1 cellular context compared by ENCODE assay signal in genomic region chr17:38617967-38618760, GRCh38.
TF ChIP-seq lines count a peak whose summit lies in the region.

No MANE protein-coding gene starts in this region.

TF ChIP-seq in HepG2, 621 proteins besides CTCF, POLR2A, EP300 and RAD21 (continues in another document):
- 0 out of 2 replicates have a peak, but pooled peaks have one; percentile 14 for TF ChIP-seq TP53 (CRISPR knock-in tag; conservative IDR thresholded peaks at IDR 0.05)
- TF ChIP-seq, protein P1, sequence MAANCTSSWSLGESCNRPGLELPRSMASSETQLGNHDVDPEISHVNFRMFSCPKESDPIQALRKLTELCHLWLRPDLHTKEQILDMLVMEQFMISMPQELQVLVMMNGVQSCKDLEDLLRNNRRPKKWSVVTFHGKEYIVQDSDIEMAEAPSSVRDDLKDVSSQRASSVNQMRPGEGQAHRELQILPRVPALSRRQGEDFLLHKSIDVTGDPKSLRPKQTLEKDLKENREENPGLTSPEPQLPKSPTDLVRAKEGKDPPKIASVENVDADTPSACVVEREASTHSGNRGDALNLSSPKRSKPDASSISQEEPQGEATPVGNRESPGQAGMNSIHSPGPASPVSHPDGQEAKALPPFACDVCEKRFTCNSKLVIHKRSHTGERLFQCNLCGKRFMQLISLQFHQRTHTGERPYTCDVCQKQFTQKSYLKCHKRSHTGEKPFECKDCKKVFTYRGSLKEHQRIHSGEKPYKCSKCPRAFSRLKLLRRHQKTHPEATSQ (CRISPR knock-in tag; IDR thresholded peaks at IDR 0.05; ENCODE audit: borderline replicate concordance): no peak
- TF ChIP-seq, protein P2, sequence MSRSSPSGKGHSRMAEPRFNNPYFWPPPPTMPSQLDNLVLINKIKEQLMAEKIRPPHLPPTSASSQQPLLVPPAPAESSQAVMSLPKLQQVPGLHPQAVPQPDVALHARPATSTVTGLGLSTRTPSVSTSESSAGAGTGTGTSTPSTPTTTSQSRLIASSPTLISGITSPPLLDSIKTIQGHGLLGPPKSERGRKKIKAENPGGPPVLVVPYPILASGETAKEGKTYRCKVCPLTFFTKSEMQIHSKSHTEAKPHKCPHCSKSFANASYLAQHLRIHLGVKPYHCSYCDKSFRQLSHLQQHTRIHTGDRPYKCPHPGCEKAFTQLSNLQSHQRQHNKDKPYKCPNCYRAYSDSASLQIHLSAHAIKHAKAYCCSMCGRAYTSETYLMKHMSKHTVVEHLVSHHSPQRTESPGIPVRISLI (CRISPR knock-in tag; IDR thresholded peaks at IDR 0.05; ENCODE audit: borderline replicate concordance): peak; percentile 98
- TF ChIP-seq NKX3-1 (CRISPR knock-in tag; IDR thresholded peaks at IDR 0.05): no peak
- TF ChIP-seq PLRG1 (conservative IDR thresholded peaks at IDR 0.05): no peak
- no peak for TF ChIP-seq SMARCE1 (IDR thresholded peaks at IDR 0.05; ENCODE audit: borderline replicate concordance)
- no peak for TF ChIP-seq ZNF776 (CRISPR knock-in tag; IDR thresholded peaks at IDR 0.05)
- TF ChIP-seq SAFB2 (CRISPR knock-in tag; IDR thresholded peaks at IDR 0.05; ENCODE audit: borderline replicate concordance, low read depth): no peak
- peak; percentile 64; the same call in 1 of the 2 replicates for TF ChIP-seq HOXA3 (CRISPR knock-in tag; IDR thresholded peaks at IDR 0.05)
- TF ChIP-seq TBX2 (CRISPR knock-in tag; IDR thresholded peaks at IDR 0.05; ENCODE audit: borderline replicate concordance): peak; percentile 85; the same call in 1 of the 2 replicates
- no peak for TF ChIP-seq KLF13 (CRISPR knock-in tag; IDR thresholded peaks at IDR 0.05)
- no peak for TF ChIP-seq NFYC (CRISPR knock-in tag; IDR thresholded peaks at IDR 0.05)
- no peak for TF ChIP-seq GATA4 (IDR thresholded peaks at IDR 0.05; ENCODE audit: borderline replicate concordance, low read depth)
- no peak for TF ChIP-seq RARG (CRISPR knock-in tag; IDR thresholded peaks at IDR 0.05; ENCODE audit: low read depth)
- TF ChIP-seq ZFP1 (CRISPR knock-in tag; IDR thresholded peaks at IDR 0.05): 0 out of 2 replicates have a peak, but pooled peaks have one; percentile 27
- TF ChIP-seq ZFP41 (CRISPR knock-in tag; IDR thresholded peaks at IDR 0.05; ENCODE audit: borderline replicate concordance): peak; percentile 84; the same call in 1 of the 2 replicates
- TF ChIP-seq RARA (CRISPR knock-in tag; IDR thresholded peaks at IDR 0.05): peak; percentile 99
- TF ChIP-seq EEA1 (CRISPR knock-in tag; IDR thresholded peaks at IDR 0.05; ENCODE audit: borderline replicate concordance): no peak
- no peak; the same call in none of the 2 replicates for TF ChIP-seq BCL3 (CRISPR knock-in tag; IDR thresholded peaks at IDR 0.05)
- TF ChIP-seq ZNF678 (CRISPR knock-in tag; IDR thresholded peaks at IDR 0.05): no peak
- TF ChIP-seq NFE2L2 (IDR thresholded peaks at IDR 0.05; ENCODE audit: low read length): no peak
- no peak for TF ChIP-seq FIP1L1 (IDR thresholded peaks at IDR 0.05; ENCODE audit: borderline replicate concordance, insufficient read depth, low read depth, low read length)
- TF ChIP-seq ZNF503 (CRISPR knock-in tag; IDR thresholded peaks at IDR 0.05): no peak
- no peak; the same call in 1 of the 2 replicates for TF ChIP-seq FOXC1 (CRISPR knock-in tag; IDR thresholded peaks at IDR 0.05; ENCODE audit: borderline replicate concordance)
- no peak for TF ChIP-seq ZNF343 (CRISPR knock-in tag; IDR thresholded peaks at IDR 0.05)
- TF ChIP-seq ZNF496 (CRISPR knock-in tag; IDR thresholded peaks at IDR 0.05; ENCODE audit: insufficient replicate concordance): no peak
- no peak for TF ChIP-seq ZNF407 (CRISPR knock-in tag; IDR thresholded peaks at IDR 0.05; ENCODE audit: not compliant biosample characterization)
- no peak for TF ChIP-seq AHDC1 (CRISPR knock-in tag; IDR thresholded peaks at IDR 0.05; ENCODE audit: borderline replicate concordance)
- peak; percentile 79; the same call in 1 of the 2 replicates for TF ChIP-seq DPF2 (CRISPR knock-in tag; IDR thresholded peaks at IDR 0.05; ENCODE audit: borderline replicate concordance, low read depth)
- no peak for TF ChIP-seq HNRNPK (IDR thresholded peaks at IDR 0.05; ENCODE audit: low read depth, low read length, poor library complexity, severe bottlenecking)
- TF ChIP-seq ZNF18 (CRISPR knock-in tag; IDR thresholded peaks at IDR 0.05; ENCODE audit: insufficient replicate concordance): no peak
- TF ChIP-seq, protein P3, sequence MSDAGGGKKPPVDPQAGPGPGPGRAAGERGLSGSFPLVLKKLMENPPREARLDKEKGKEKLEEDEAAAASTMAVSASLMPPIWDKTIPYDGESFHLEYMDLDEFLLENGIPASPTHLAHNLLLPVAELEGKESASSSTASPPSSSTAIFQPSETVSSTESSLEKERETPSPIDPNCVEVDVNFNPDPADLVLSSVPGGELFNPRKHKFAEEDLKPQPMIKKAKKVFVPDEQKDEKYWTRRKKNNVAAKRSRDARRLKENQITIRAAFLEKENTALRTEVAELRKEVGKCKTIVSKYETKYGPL (CRISPR knock-in tag; IDR thresholded peaks at IDR 0.05): no peak
- no peak for TF ChIP-seq ZNF329 (CRISPR knock-in tag; IDR thresholded peaks at IDR 0.05; ENCODE audit: low read depth)
- no peak for TF ChIP-seq GABPA (IDR thresholded peaks at IDR 0.05; ENCODE audit: low read depth, low read length)
- peak; percentile 19; the same call in 1 of the 2 replicates for TF ChIP-seq GABPA (CRISPR knock-in tag; IDR thresholded peaks at IDR 0.05; ENCODE audit: low read depth)
